Comparison of ENCODE assay signal across 5 cellular contexts in genomic region chr12:126042286-126042685, GRCh38.
"Had no signal": no experiment of that assay in that cellular context is flagged by ENCODE, and none has a peak within 500 bp of the region (broad histone marks: within the 10 kb centered on the region; RNA-seq: fewer than 3 reads in every experiment).

No MANE protein-coding gene starts in this region.

- DNase-seq: IMR-90, KBM-7, KG1 had no signal

- H3K4me3 ChIP-seq: K562 had no signal

- H3K27ac ChIP-seq: HL-60 had no signal
